Comparison of ENCODE assay signal across 1 cellular context in genomic region chr13:39036212-39036611, GRCh38.
TF ChIP-seq lines count a peak whose summit lies in the region.

No MANE protein-coding gene starts in this region.

TF ChIP-seq in PFSK-1, 5 proteins besides CTCF, POLR2A, EP300 and RAD21 (continued from another document):
- no peak for TF ChIP-seq REST (IDR thresholded peaks at IDR 0.05; ENCODE audit: insufficient read depth in 1 of 2, low read depth in 2 of 2, low read length in 2 of 2)
- no peak for TF ChIP-seq POLR2AphosphoS5 (IDR thresholded peaks at IDR 0.05; ENCODE audit: low read depth, low read length)
